In genomic region chr2:134918518-134919359, GRCh38 we compare ENCODE assay signal across 1 cellular context.
A peak's percentile ranks its signal among the peaks of the same experiment; 100 is the strongest.
TF ChIP-seq lines count a peak whose summit lies in the region.

Gene CCNT2, plus strand, starts transcription at chr2:134918822. Its CDS starts 33 bp downstream, at chr2:134918855.

TF ChIP-seq in HepG2, 621 proteins besides CTCF, POLR2A, EP300 and RAD21 (continued from another document and continues in another):
- TF ChIP-seq ZBTB39 (CRISPR knock-in tag; IDR thresholded peaks at IDR 0.05) (no peak), CSRNP1 (CRISPR knock-in tag; IDR thresholded peaks at IDR 0.05) (no peak), ZMYM4 (CRISPR knock-in tag; IDR thresholded peaks at IDR 0.05) (peak; percentile 89), ZNF883 (CRISPR knock-in tag; IDR thresholded peaks at IDR 0.05; ENCODE audit: not compliant biosample characterization) (no peak), POGZ (CRISPR knock-in tag; IDR thresholded peaks at IDR 0.05) (peak; percentile 95), ZNF615 (CRISPR knock-in tag; IDR thresholded peaks at IDR 0.05; ENCODE audit: borderline replicate concordance) (no peak; the same call in 1 of the 2 replicates), REXO4 (CRISPR knock-in tag; IDR thresholded peaks at IDR 0.05; ENCODE audit: borderline replicate concordance) (no peak), CENPBD1 (CRISPR knock-in tag; IDR thresholded peaks at IDR 0.05; ENCODE audit: borderline replicate concordance, low read depth) (no peak), ZNF746 (CRISPR knock-in tag; IDR thresholded peaks at IDR 0.05) (peak; percentile 88), CSRNP2 (CRISPR knock-in tag; conservative IDR thresholded peaks at IDR 0.05; ENCODE audit: low read depth) (no peak), SPEN (CRISPR knock-in tag; IDR thresholded peaks at IDR 0.05; ENCODE audit: low read depth) (peak; percentile 91), ZSCAN21 (CRISPR knock-in tag; IDR thresholded peaks at IDR 0.05; ENCODE audit: borderline replicate concordance) (peak; percentile 54; the same call in 1 of the 2 replicates), ZBTB49 (CRISPR knock-in tag; IDR thresholded peaks at IDR 0.05; ENCODE audit: borderline replicate concordance) (no peak), SUZ12 (IDR thresholded peaks at IDR 0.05; ENCODE audit: low read depth, low read length) (peak; percentile 58), NR2F6 (IDR thresholded peaks at IDR 0.05) (peak; percentile 87), NR2F6 (CRISPR knock-in tag; IDR thresholded peaks at IDR 0.05) (peak; percentile 97), POGK (CRISPR knock-in tag; conservative IDR thresholded peaks at IDR 0.05) (peak; percentile 8; the same call in 1 of the 2 replicates), HOMEZ (CRISPR knock-in tag; IDR thresholded peaks at IDR 0.05; ENCODE audit: low read depth) (peak; percentile 94; the same call in 1 of the 2 replicates), ZNF335 (CRISPR knock-in tag; IDR thresholded peaks at IDR 0.05) (no peak), ZZZ3 (CRISPR knock-in tag; IDR thresholded peaks at IDR 0.05; ENCODE audit: borderline replicate concordance) (no peak; the same call in 1 of the 2 replicates), MEIS1 (CRISPR knock-in tag; IDR thresholded peaks at IDR 0.05; ENCODE audit: borderline replicate concordance) (peak; percentile 35; the same call in 1 of the 2 replicates), E2F5 (CRISPR knock-in tag; conservative IDR thresholded peaks at IDR 0.05) (peak; percentile 74), ZNF569 (CRISPR knock-in tag; IDR thresholded peaks at IDR 0.05; ENCODE audit: borderline replicate concordance) (no peak), THYN1 (CRISPR knock-in tag; IDR thresholded peaks at IDR 0.05; ENCODE audit: borderline replicate concordance, low read depth) (no peak), HBP1 (CRISPR knock-in tag; IDR thresholded peaks at IDR 0.05; ENCODE audit: low read depth) (peak; percentile 79), PHF20 (CRISPR knock-in tag; IDR thresholded peaks at IDR 0.05) (peak; percentile 80), KAT8 (CRISPR knock-in tag; IDR thresholded peaks at IDR 0.05) (peak; percentile 93), ZFP41 (CRISPR knock-in tag; IDR thresholded peaks at IDR 0.05; ENCODE audit: borderline replicate concordance) (peak; percentile 90; the same call in 1 of the 2 replicates), RFX3 (CRISPR knock-in tag; IDR thresholded peaks at IDR 0.05) (0 out of 2 replicates have a peak, but pooled peaks have one; percentile 31), POLR2AphosphoS5 (IDR thresholded peaks at IDR 0.05; ENCODE audit: low read depth, low read length) (peak; percentile 81), ZNF775 (CRISPR knock-in tag; IDR thresholded peaks at IDR 0.05; ENCODE audit: borderline replicate concordance) (no peak), KLF11 (CRISPR knock-in tag; IDR thresholded peaks at IDR 0.05) (0 out of 2 replicates have a peak, but pooled peaks have one; percentile 52), ZBTB34 (CRISPR knock-in tag; IDR thresholded peaks at IDR 0.05) (no peak), CENPT (CRISPR knock-in tag; IDR thresholded peaks at IDR 0.05; ENCODE audit: low read depth) (0 out of 2 replicates have a peak, but pooled peaks have one; percentile 22), U2AF1 (optimal IDR thresholded peaks at IDR 0.05; ENCODE audit: low read depth, low read length) (no peak), ZBTB33 (CRISPR knock-in tag; IDR thresholded peaks at IDR 0.05) (peak; percentile 20; the same call in 1 of the 2 replicates), CBFB (CRISPR knock-in tag; IDR thresholded peaks at IDR 0.05) (peak; percentile 58), ZNF441 (CRISPR knock-in tag; IDR thresholded peaks at IDR 0.05; ENCODE audit: borderline replicate concordance) (peak; percentile 84), ZNF282 (IDR thresholded peaks at IDR 0.05; ENCODE audit: partially characterized antibody) (no peak), ARID2 (CRISPR knock-in tag; IDR thresholded peaks at IDR 0.05; ENCODE audit: borderline replicate concordance) (peak; percentile 90), AGO2 (optimal IDR thresholded peaks at IDR 0.05; ENCODE audit: low read depth, low read length) (peak; percentile 97), ATF2 (CRISPR knock-in tag; IDR thresholded peaks at IDR 0.05) (peak; percentile 48; the same call in 1 of the 2 replicates)
